ENCODE assay signal across 24 cellular contexts in the genomic region with DNA sequence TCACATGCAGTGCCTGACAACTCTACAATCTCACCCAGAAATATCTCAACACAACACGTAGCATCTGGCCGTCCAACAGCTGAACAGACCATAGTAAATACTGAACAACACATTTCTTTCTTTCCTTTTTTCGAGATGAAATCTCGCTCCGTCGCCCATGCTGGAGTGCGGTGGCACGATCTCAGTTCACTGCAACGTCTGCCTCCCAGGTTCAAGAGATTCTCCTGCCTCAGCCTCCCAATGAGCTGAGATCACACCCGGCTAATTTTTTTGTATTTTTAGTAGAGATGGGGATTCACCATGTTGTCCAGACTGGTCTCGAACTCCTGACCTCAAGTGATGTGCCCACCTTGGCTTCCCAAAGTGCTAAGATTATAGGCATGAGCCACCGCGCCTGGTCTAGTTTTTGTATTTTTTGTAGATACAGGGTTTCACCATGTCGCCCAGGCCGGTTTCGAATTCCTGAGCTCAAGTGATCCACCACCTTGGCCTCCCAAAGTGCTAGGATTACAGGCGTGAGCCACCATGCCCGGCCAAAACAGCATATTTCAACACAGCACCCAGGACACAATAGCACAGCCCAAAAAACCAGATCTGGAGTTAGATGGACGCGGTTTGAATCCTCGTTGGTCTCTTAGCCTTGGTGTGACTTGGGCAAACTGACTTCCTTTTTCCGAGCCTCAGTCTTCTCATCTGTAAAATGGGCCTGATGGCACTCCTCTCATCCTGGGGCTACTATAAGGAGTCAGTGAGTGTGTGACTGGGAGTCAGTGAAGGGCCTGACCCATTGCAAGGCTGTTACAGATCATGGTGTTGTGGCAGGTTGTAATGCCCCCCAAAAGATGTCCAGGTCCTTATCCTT. TPM values are rescaled to one million over a fixed set of nuclear protein-coding genes. Genes with fewer than 3 reads are reported as not detected.
A peak's percentile ranks its signal among the peaks of the same experiment; 100 is the strongest.
DNase-seq lines count a peak whose midpoint lies in the region; ATAC-seq, FAIRE-seq and TF ChIP-seq lines count a peak whose summit lies in the region.
"Had no signal": no experiment of that assay in that cellular context is flagged by ENCODE, and none has a peak within 500 bp of the region (broad histone marks: within the 10 kb centered on the region; RNA-seq: fewer than 3 reads in every experiment).

No MANE protein-coding gene starts in this region.

- H3K9me3 ChIP-seq in A549 = no peaks in the 10 kb centered on the region
- no peaks in the 10 kb centered on the region for H3K9me3 ChIP-seq in CD8-positive, alpha-beta T cell (ENCODE audit: low read length)
- no peaks in the 10 kb centered on the region for H3K9me3 ChIP-seq in K562 (replicated peaks; ENCODE audit: control insufficient read depth, insufficient read depth, low read depth, low read length)
- no peaks in the 10 kb centered on the region for H3K9me3 ChIP-seq in ascending aorta
- no peaks in the 10 kb centered on the region for H3K9me3 ChIP-seq in suprapubic skin
- H3K9me3 ChIP-seq: adrenal gland, prostate gland, thyroid gland had no signal

- H4K20me1 ChIP-seq in K562 (replicated peaks; ENCODE audit: control insufficient read depth, insufficient read depth, low read length) = no peaks in the 10 kb centered on the region

- POLR2A ChIA-PET in A549 (lab: Yijun Ruan, JAX) = no interaction called here
- POLR2A ChIA-PET in CD8-positive, alpha-beta T cell (lab: Charles Lee) = interaction anchor here (1.3 kb wide), 1 partner anchor 143 kb away, joined by 4 read pairs; no protein-coding TSS in a partner anchor
- POLR2A ChIA-PET in K562 (lab: Yijun Ruan, JAX) = no interaction called here

- H3K4me1 ChIP-seq in A549 = peaks cover 18% of the 10 kb centered on the region
- peaks cover 26% of the 10 kb centered on the region for H3K4me1 ChIP-seq in CD8-positive, alpha-beta T cell (ENCODE audit: insufficient read depth, low read length)
- H3K4me1 ChIP-seq in K562 (replicated peaks in 1 of 2; ENCODE audit: control insufficient read depth in 2 of 2, insufficient read depth in 2 of 2, low read length in 2 of 2) = peaks cover 43 to 45% of the 10 kb centered on the region in 2 experiments
- H3K4me1 ChIP-seq in ascending aorta = peaks cover 0 to 8% of the 10 kb centered on the region in 2 donors
- H3K4me1 ChIP-seq in suprapubic skin = peaks cover 6% of the 10 kb centered on the region
- H3K4me1 ChIP-seq: foreskin keratinocyte, prostate gland, thyroid gland had no signal

- TF ChIP-seq RAD21 in A549 (conservative IDR thresholded peaks at IDR 0.05 in 1 of 2, IDR thresholded peaks at IDR 0.05 in 1 of 2) (no peak), K562 (CRISPR knock-in tag; conservative IDR thresholded peaks at IDR 0.05 in 1 of 2, IDR thresholded peaks at IDR 0.05 in 1 of 2) (no peak)

- TF ChIP-seq CTCF in A549 (IDR thresholded peaks at IDR 0.05) (no peak), K562 (IDR thresholded peaks at IDR 0.05 in 2 of 3, conservative IDR thresholded peaks at IDR 0.05 in 1 of 3; ENCODE audit: insufficient read depth in 2 of 3, low read depth in 1 of 3, low read length in 3 of 3) (no peak), foreskin fibroblast (IDR thresholded peaks at IDR 0.05; ENCODE audit: low read depth, low read length) (no peak), ascending aorta (IDR thresholded peaks at IDR 0.05) (no peak), suprapubic skin (IDR thresholded peaks at IDR 0.05) (no peak)
- TF ChIP-seq CTCF in CD8-positive, alpha-beta T cell (IDR thresholded peaks at IDR 0.05) = no peak

- H3K79me2 ChIP-seq in K562 (ENCODE audit: control insufficient read depth, insufficient read depth, low read length) = peaks cover 3% of the 10 kb centered on the region; the same call in 1 of the 3 replicates

- peaks cover 3% of the 10 kb centered on the region for H3K9me1 ChIP-seq in K562 (ENCODE audit: control insufficient read depth, insufficient read depth, low read length)

- FAIRE-seq in A549 (lab: Jason Lieb, UNC) (no peak), K562 (lab: Jason Lieb, UNC) (no peak)
- FAIRE-seq: GM12878 had no signal

- no peak overlapping the region for H3K9ac ChIP-seq in K562 (ENCODE audit: insufficient read depth in 1 of 2, low read depth in 2 of 2, low read length in 2 of 2)

- intact Hi-C loops in CD8-positive, alpha-beta T cell (cut with DNase I, micrococcal nuclease) = loop anchor here in 1 of 2 experiments (2.0 to 10.0 kb wide), 4 partner anchors 50 to 435 kb away; no protein-coding TSS in a partner anchor
- intact Hi-C loops in K562 (cut with micrococcal nuclease) = no loop called here
- intact Hi-C loops in ascending aorta (cut with DNase I) = no loop called here

- WGBS in A549 (ENCODE audit: missing lambda C conversion rate) = 95% methylated on average over 22 of the region's 22 CpGs
- WGBS in K562 (ENCODE audit: insufficient coverage, low coverage, missing lambda C conversion rate) = 96% methylated on average over 20 of the region's 22 CpGs
- 94% methylated on average over 22 of the region's 22 CpGs for WGBS in suprapubic skin

- H3K4me3 Mint-ChIP-seq in CD8-positive, alpha-beta T cell = peak overlapping the region; percentile 58
- H3K4me3 Mint-ChIP-seq: stimulated activated memory B cell treated with anti-CD40 and anti-IgM and Interleukin-4, amounts not matched to agents 10 μg/mL and 1 μg/mL and 100 μg/mL, for 72 hours had no signal

- H3K9me3 Mint-ChIP-seq in CD8-positive, alpha-beta T cell = peaks cover 4% of the 10 kb centered on the region

- H3K27ac ChIP-seq in A549 (no peak overlapping the region), K562 (ENCODE audit: extremely low read depth, low read depth, low read length) (no peak overlapping the region; the same call in 2 of the 3 replicates), ascending aorta (no peak overlapping the region), suprapubic skin (no peak overlapping the region)
- H3K27ac ChIP-seq in CD8-positive, alpha-beta T cell (ENCODE audit: low read depth, low read length) = peak overlapping the region; percentile 63
- H3K27ac ChIP-seq: adrenal gland, epithelial cell of prostate, foreskin keratinocyte, prostate gland, skin epidermis, thyroid gland had no signal

- no TSS peak for BruUV-seq in K562 (replicated peaks; lab: Mats Ljungman, UMichigan)

- CTCF ChIA-PET in A549 (lab: Yijun Ruan, JAX) (interaction anchor here (1.0 to 2.9 kb wide), 3 partner anchors 8 to 182 kb away, joined by 3 to 26 read pairs (median 12); no protein-coding TSS in a partner anchor), K562 (lab: Yijun Ruan, JAX; ENCODE audit: low intra/inter-chr PET ratio) (no interaction called here)
- CTCF ChIA-PET in CD8-positive, alpha-beta T cell (lab: Charles Lee) = no interaction called here

- 0 out of 5 replicates have a peak, but pooled peaks of 1 of the 2 experiments have one; percentile 6 for TF ChIP-seq EP300 in A549 (IDR thresholded peaks at IDR 0.05)
- no peak for TF ChIP-seq EP300 in K562 (IDR thresholded peaks at IDR 0.05; ENCODE audit: low read length)
- TF ChIP-seq EP300 in suprapubic skin (IDR thresholded peaks at IDR 0.05) = no peak

- H3K27me3 ChIP-seq in CD8-positive, alpha-beta T cell (ENCODE audit: insufficient read depth, low read length) = no peaks in the 10 kb centered on the region
- H3K27me3 ChIP-seq in K562 (ENCODE audit: control insufficient read depth in 2 of 2, insufficient read depth in 2 of 2, low read length in 2 of 2) = no peaks in the 10 kb centered on the region
- no peaks in the 10 kb centered on the region for H3K27me3 ChIP-seq in ascending aorta
- no peaks in the 10 kb centered on the region for H3K27me3 ChIP-seq in suprapubic skin
- H3K27me3 ChIP-seq: adrenal gland, foreskin keratinocyte, thyroid gland had no signal

- ATAC-seq in A549 (no peak), K562 (no peak), HG02610 (IDR thresholded peaks at IDR 0.05; ENCODE audit: unreplicated experiment) (no peak)
- ATAC-seq in CD8-positive, alpha-beta T cell = no peak
- ATAC-seq: foreskin keratinocyte; GM12878; stimulated activated memory B cell treated with anti-CD40 and anti-IgM and Interleukin-4, amounts not matched to agents 10 μg/mL and 1 μg/mL and 100 μg/mL, for 72 hours had no signal

- H3K36me3 Mint-ChIP-seq in CD8-positive, alpha-beta T cell = peaks cover 5% of the 10 kb centered on the region

- TF ChIP-seq POLR2A in A549 (IDR thresholded peaks at IDR 0.05; ENCODE audit: low read length) (no peak; the same call in 1 of the 2 replicates), K562 (conservative IDR thresholded peaks at IDR 0.05) (no peak), suprapubic skin (IDR thresholded peaks at IDR 0.05) (no peak)

- H3K36me3 ChIP-seq in CD8-positive, alpha-beta T cell (ENCODE audit: insufficient read depth, low read length) = no peaks in the 10 kb centered on the region
- H3K36me3 ChIP-seq in K562 (ENCODE audit: control insufficient read depth, insufficient read depth, low read length) (0 out of 3 replicates have a peak, but pooled peaks cover 3% of the 10 kb centered on the region), ascending aorta (peaks cover 10 to 26% of the 10 kb centered on the region in 2 donors), suprapubic skin (peaks cover 7% of the 10 kb centered on the region)
- H3K36me3 ChIP-seq: adrenal gland, prostate gland had no signal

- H3K27ac Mint-ChIP-seq in CD8-positive, alpha-beta T cell = peak overlapping the region; percentile 94
- H3K27ac Mint-ChIP-seq: stimulated activated memory B cell treated with anti-CD40 and anti-IgM and Interleukin-4, amounts not matched to agents 10 μg/mL and 1 μg/mL and 100 μg/mL, for 72 hours had no signal

- no peaks in the 10 kb centered on the region for H3K27me3 Mint-ChIP-seq in CD8-positive, alpha-beta T cell (ENCODE audit: low read depth)
- H3K27me3 Mint-ChIP-seq: stimulated activated memory B cell treated with anti-CD40 and anti-IgM and Interleukin-4, amounts not matched to agents 10 μg/mL and 1 μg/mL and 100 μg/mL, for 72 hours had no signal

- H2AFZ ChIP-seq in K562 (ENCODE audit: low read depth, low read length) = no peak overlapping the region

- in situ Hi-C loops in K562 (cut with MboI) = no loop called here

- peaks cover 28% of the 10 kb centered on the region for H3K4me1 Mint-ChIP-seq in CD8-positive, alpha-beta T cell (ENCODE audit: low read depth)

- H3K4me3 ChIP-seq in A549 (no peak overlapping the region), K562 (no peak overlapping the region), foreskin fibroblast (ENCODE audit: low read depth in 1 of 2, low read length in 2 of 2) (no peak overlapping the region), ascending aorta (no peak overlapping the region), suprapubic skin (no peak overlapping the region)
- H3K4me3 ChIP-seq in CD8-positive, alpha-beta T cell (ENCODE audit: low read depth, low read length) = no peak overlapping the region
- H3K4me3 ChIP-seq: adrenal gland, GM12878, prostate gland, skin epidermis, thyroid gland had no signal

- no peak for DNase-seq in A549 (ENCODE audit: low read depth in 1 of 2, low spot score in 1 of 2)
- no peak for DNase-seq in CD8-positive, alpha-beta T cell
- DNase-seq in K562 (ENCODE audit: extremely low read depth in 1 of 4, low spot score in 3 of 4) = no peak
- DNase-seq in mesenteric fat pad (ENCODE audit: low spot score) = peak; percentile 43
- no peak for DNase-seq in foreskin fibroblast
- no peak for DNase-seq in ascending aorta (ENCODE audit: low spot score in 2 of 2)
- DNase-seq in suprapubic skin (ENCODE audit: low spot score in 2 of 2) = no peak
- DNase-seq: activated CD4-positive, alpha-beta T cell treated with anti-CD3 and anti-CD28 coated beads for 1 hour; foreskin keratinocyte; hippocampal formation; Kasumi-1; NCI-H2029 treated with DMSO at 0.1 percent for 48 hours; NCI-H226; OCI-M1; thyroid gland had no signal

- H3K4me2 ChIP-seq in A549 (no peak overlapping the region), K562 (ENCODE audit: insufficient read depth, low read length) (no peak overlapping the region)

RNA-seq across cellular contexts. Expression of gene CYP2A6, which starts 22.6 kb away (rescaled TPM):
- polyA plus RNA-seq in A549 (2011; rRNA removed) = not detected in 2 replicates
- 0.03 TPM in 1 of 2 replicates, not detected in the other for polyA plus RNA-seq in A549 (2012; cell fraction: cytosol; rRNA removed)
- 0.05 TPM in 1 of 2 replicates, not detected in the other for polyA plus RNA-seq in A549 (2012; cell fraction: nucleus; rRNA removed)
- polyA plus RNA-seq in A549 (2017; fragmentation: RNase III; extraction: RNeasy Plus Mini Kit Qiagen cat#74134 plus additional on column Dnase treatment) = not detected in 3 replicates
- not detected in 2 replicates for polyA minus RNA-seq in A549 (2011; rRNA and poly(A)+ RNA removed)
- total RNA-seq in CD8-positive, alpha-beta T cell = not detected
- total RNA-seq in K562 (2011; cell fraction: chromatin; rRNA removed; ENCODE audit: low replicate concordance) = not detected in 2 replicates
- not detected in 2 replicates for total RNA-seq in K562 (2011; cell fraction: nucleolus; rRNA removed)
- total RNA-seq in K562 (2011; cell fraction: nucleoplasm; rRNA removed) = not detected in 2 replicates
- total RNA-seq in K562 (2014; rRNA removed) = not detected in 2 replicates
- not detected in 2 replicates for total RNA-seq in K562 (2014; rRNA removed; fragmentation: Illumina TruSeq; extraction: Trizol)
- total RNA-seq in K562 (2015; rRNA removed; fragmentation: Illumina TruSeq; extraction: Trizol) = not detected in 2 replicates
- 0.31 and 0.65 TPM in 2 replicates for total RNA-seq in K562 (2021)
- polyA plus RNA-seq in K562 (2011; rRNA removed) = not detected in 2 replicates
- polyA plus RNA-seq in K562 (2011; cell fraction: cytosol; rRNA removed) = not detected in 2 replicates
- not detected in 2 replicates for polyA plus RNA-seq in K562 (2011; cell fraction: nucleus; rRNA removed)
- polyA plus RNA-seq in K562 (2012) = not detected in 2 replicates
- polyA plus RNA-seq in K562 (2014; fragmentation: Illumina TruSeq; extraction: Trizol) = not detected in 2 replicates
- not detected for polyA plus RNA-seq in K562 (2014; fragmentation: Nextera tagmentation; extraction: Ambion mirVana)
- not detected in 2 replicates for polyA plus RNA-seq in K562 (2014; rRNA removed)
- polyA minus RNA-seq in K562 (2011; rRNA and poly(A)+ RNA removed) = not detected in 2 replicates
- polyA minus RNA-seq in K562 (2011; cell fraction: cytosol; rRNA and poly(A)+ RNA removed) = not detected in 2 replicates
- not detected in 2 replicates for polyA minus RNA-seq in K562 (2011; cell fraction: nucleus; rRNA and poly(A)+ RNA removed)
- total RNA-seq in mesenteric fat pad = 0.48 TPM
- not detected for total RNA-seq in ascending aorta
- not detected for total RNA-seq in suprapubic skin
- total RNA-seq: dermis microvascular lymphatic vessel endothelial cell, foreskin keratinocyte, mononuclear cell, thyroid gland had no signal
- polyA plus RNA-seq: foreskin keratinocyte, GM12878 had no signal

RNA-seq across cellular contexts. Expression of gene EGLN2, which starts 28.6 kb away (rescaled TPM):
- polyA plus RNA-seq in A549 (2011; rRNA removed) (34.7 and 45.5 TPM in 2 replicates), A549 (2017; fragmentation: RNase III; extraction: RNeasy Plus Mini Kit Qiagen cat#74134 plus additional on column Dnase treatment) (79.2 to 81.4 TPM (median 80.3 TPM) in 3 replicates), K562 (2011; rRNA removed) (41.1 and 52.0 TPM in 2 replicates), K562 (2014; fragmentation: Illumina TruSeq; extraction: Trizol) (65.7 and 78.9 TPM in 2 replicates), K562 (2014; fragmentation: Nextera tagmentation; extraction: Ambion mirVana) (10 to 100 TPM in 1 of 2 experiments, 1 to 10 TPM in 1; 9.6 to 19.1 TPM), K562 (2014; rRNA removed) (81.3 and 92.5 TPM in 2 replicates)
- 107 and 141 TPM in 2 replicates for polyA plus RNA-seq in A549 (2012; cell fraction: cytosol; rRNA removed)
- 199 and 212 TPM in 2 replicates for polyA plus RNA-seq in A549 (2012; cell fraction: nucleus; rRNA removed)
- polyA minus RNA-seq in A549 (2011; rRNA and poly(A)+ RNA removed) = 72.7 and 78.7 TPM in 2 replicates
- 100 to 1,000 TPM; 137 to 138 TPM for total RNA-seq in CD8-positive, alpha-beta T cell
- 63.0 and 140 TPM in 2 replicates for total RNA-seq in K562 (2011; cell fraction: chromatin; rRNA removed; ENCODE audit: low replicate concordance)
- 93.6 and 96.2 TPM in 2 replicates for total RNA-seq in K562 (2011; cell fraction: nucleolus; rRNA removed)
- 80.4 and 98.4 TPM in 2 replicates for total RNA-seq in K562 (2011; cell fraction: nucleoplasm; rRNA removed)
- total RNA-seq in K562 (2014; rRNA removed) (104 and 120 TPM in 2 replicates), K562 (2014; rRNA removed; fragmentation: Illumina TruSeq; extraction: Trizol) (51.2 and 71.0 TPM in 2 replicates), K562 (2015; rRNA removed; fragmentation: Illumina TruSeq; extraction: Trizol) (92.0 and 92.9 TPM in 2 replicates), K562 (2021) (111 and 114 TPM in 2 replicates), mesenteric fat pad (113 TPM), ascending aorta (149 TPM), suprapubic skin (10 to 100 TPM; 31.5 to 51.2 (median 37.6) TPM)
- 56.6 and 123 TPM in 2 replicates for polyA plus RNA-seq in K562 (2011; cell fraction: cytosol; rRNA removed)
- 86.2 and 132 TPM in 2 replicates for polyA plus RNA-seq in K562 (2011; cell fraction: nucleus; rRNA removed)
- 87.1 and 100 TPM in 2 replicates for polyA plus RNA-seq in K562 (2012)
- 18.5 and 29.1 TPM in 2 replicates for polyA minus RNA-seq in K562 (2011; rRNA and poly(A)+ RNA removed)
- 35.9 and 41.9 TPM in 2 replicates for polyA minus RNA-seq in K562 (2011; cell fraction: cytosol; rRNA and poly(A)+ RNA removed)
- polyA minus RNA-seq in K562 (2011; cell fraction: nucleus; rRNA and poly(A)+ RNA removed) = 31.8 and 35.2 TPM in 2 replicates

RNA-seq across cellular contexts. Expression of gene RAB4B, which starts 49.6 kb away (rescaled TPM):
- polyA plus RNA-seq in A549 (2011; rRNA removed) (20.7 and 25.0 TPM in 2 replicates), A549 (2017; fragmentation: RNase III; extraction: RNeasy Plus Mini Kit Qiagen cat#74134 plus additional on column Dnase treatment) (17.1 to 23.3 TPM (median 22.9 TPM) in 3 replicates), K562 (2011; rRNA removed) (11.7 and 14.6 TPM in 2 replicates), K562 (2014; fragmentation: Illumina TruSeq; extraction: Trizol) (9.0 and 14.6 TPM in 2 replicates), K562 (2014; fragmentation: Nextera tagmentation; extraction: Ambion mirVana) (under 1 TPM; 0.28 to 0.92 TPM), K562 (2014; rRNA removed) (20.4 and 20.9 TPM in 2 replicates)
- polyA plus RNA-seq in A549 (2012; cell fraction: cytosol; rRNA removed) = 30.0 and 35.6 TPM in 2 replicates
- polyA plus RNA-seq in A549 (2012; cell fraction: nucleus; rRNA removed) = 39.3 and 46.0 TPM in 2 replicates
- polyA minus RNA-seq in A549 (2011; rRNA and poly(A)+ RNA removed) = 6.9 and 13.6 TPM in 2 replicates
- 10 to 100 TPM; 19.9 to 21.3 TPM for total RNA-seq in CD8-positive, alpha-beta T cell
- total RNA-seq in K562 (2011; cell fraction: chromatin; rRNA removed; ENCODE audit: low replicate concordance) = 17.4 and 18.8 TPM in 2 replicates
- total RNA-seq in K562 (2011; cell fraction: nucleolus; rRNA removed) = 12.3 and 13.6 TPM in 2 replicates
- 11.1 and 23.1 TPM in 2 replicates for total RNA-seq in K562 (2011; cell fraction: nucleoplasm; rRNA removed)
- total RNA-seq in K562 (2014; rRNA removed) (11.9 and 14.8 TPM in 2 replicates), K562 (2014; rRNA removed; fragmentation: Illumina TruSeq; extraction: Trizol) (1.9 and 4.2 TPM in 2 replicates), K562 (2015; rRNA removed; fragmentation: Illumina TruSeq; extraction: Trizol) (7.7 and 9.2 TPM in 2 replicates), K562 (2021) (15.4 and 15.6 TPM in 2 replicates), mesenteric fat pad (26.9 TPM), ascending aorta (56.8 TPM), suprapubic skin (10 to 100 TPM; 12.4 to 20.7 (median 17.0) TPM)
- 24.7 and 32.5 TPM in 2 replicates for polyA plus RNA-seq in K562 (2011; cell fraction: cytosol; rRNA removed)
- 23.7 and 28.9 TPM in 2 replicates for polyA plus RNA-seq in K562 (2011; cell fraction: nucleus; rRNA removed)
- 15.9 and 29.9 TPM in 2 replicates for polyA plus RNA-seq in K562 (2012)
- 2.0 and 2.6 TPM in 2 replicates for polyA minus RNA-seq in K562 (2011; rRNA and poly(A)+ RNA removed)
- 2.4 and 3.2 TPM in 2 replicates for polyA minus RNA-seq in K562 (2011; cell fraction: cytosol; rRNA and poly(A)+ RNA removed)
- polyA minus RNA-seq in K562 (2011; cell fraction: nucleus; rRNA and poly(A)+ RNA removed) = 1.8 and 3.1 TPM in 2 replicates

RNA-seq across cellular contexts. Expression of gene MIA, which starts 52.3 kb away (rescaled TPM):
- polyA plus RNA-seq in A549 (2011; rRNA removed) (not detected in 2 replicates), A549 (2017; fragmentation: RNase III; extraction: RNeasy Plus Mini Kit Qiagen cat#74134 plus additional on column Dnase treatment) (not detected in 3 replicates), K562 (2011; rRNA removed) (not detected in 2 replicates), K562 (2014; fragmentation: Illumina TruSeq; extraction: Trizol) (not detected in 2 replicates), K562 (2014; fragmentation: Nextera tagmentation; extraction: Ambion mirVana) (not detected), K562 (2014; rRNA removed) (0.21 and 1.1 TPM in 2 replicates)
- polyA plus RNA-seq in A549 (2012; cell fraction: cytosol; rRNA removed) = not detected in 2 replicates
- 0.48 and 2.0 TPM in 2 replicates for polyA plus RNA-seq in A549 (2012; cell fraction: nucleus; rRNA removed)
- polyA minus RNA-seq in A549 (2011; rRNA and poly(A)+ RNA removed) = 1.8 TPM in 1 of 2 replicates, not detected in the other
- not detected for total RNA-seq in CD8-positive, alpha-beta T cell
- 2.7 and 4.0 TPM in 2 replicates for total RNA-seq in K562 (2011; cell fraction: chromatin; rRNA removed; ENCODE audit: low replicate concordance)
- total RNA-seq in K562 (2011; cell fraction: nucleolus; rRNA removed) = not detected in 2 replicates
- not detected in 2 replicates for total RNA-seq in K562 (2011; cell fraction: nucleoplasm; rRNA removed)
- total RNA-seq in K562 (2014; rRNA removed) (not detected in 2 replicates), K562 (2014; rRNA removed; fragmentation: Illumina TruSeq; extraction: Trizol) (not detected in 2 replicates), K562 (2015; rRNA removed; fragmentation: Illumina TruSeq; extraction: Trizol) (not detected in 2 replicates), K562 (2021) (not detected in 2 replicates), mesenteric fat pad (not detected), ascending aorta (not detected), suprapubic skin (10 to 100 TPM in 2 of 4 donors, 1 to 10 TPM in 2; 4.8 to 15.1 (median 9.9) TPM)
- polyA plus RNA-seq in K562 (2011; cell fraction: cytosol; rRNA removed) = not detected in 2 replicates
- polyA plus RNA-seq in K562 (2011; cell fraction: nucleus; rRNA removed) = 0.74 TPM in 1 of 2 replicates, not detected in the other
- polyA plus RNA-seq in K562 (2012) = 0.93 TPM in 1 of 2 replicates, not detected in the other
- polyA minus RNA-seq in K562 (2011; rRNA and poly(A)+ RNA removed) = not detected in 2 replicates
- polyA minus RNA-seq in K562 (2011; cell fraction: cytosol; rRNA and poly(A)+ RNA removed) = not detected in 2 replicates
- not detected in 2 replicates for polyA minus RNA-seq in K562 (2011; cell fraction: nucleus; rRNA and poly(A)+ RNA removed)
- total RNA-seq: dermis microvascular lymphatic vessel endothelial cell, mononuclear cell, thyroid gland had no signal

RNA-seq across cellular contexts. Expression of gene CYP2A7, which starts 54.4 kb away (rescaled TPM):
- not detected in 2 replicates for polyA plus RNA-seq in A549 (2011; rRNA removed)
- not detected in 2 replicates for polyA plus RNA-seq in A549 (2012; cell fraction: cytosol; rRNA removed)
- polyA plus RNA-seq in A549 (2012; cell fraction: nucleus; rRNA removed) = not detected in 2 replicates
- polyA plus RNA-seq in A549 (2017; fragmentation: RNase III; extraction: RNeasy Plus Mini Kit Qiagen cat#74134 plus additional on column Dnase treatment) = not detected in 3 replicates
- polyA minus RNA-seq in A549 (2011; rRNA and poly(A)+ RNA removed) = not detected in 2 replicates
- not detected for total RNA-seq in CD8-positive, alpha-beta T cell
- not detected in 2 replicates for total RNA-seq in K562 (2011; cell fraction: chromatin; rRNA removed; ENCODE audit: low replicate concordance)
- total RNA-seq in K562 (2011; cell fraction: nucleolus; rRNA removed) = not detected in 2 replicates
- not detected in 2 replicates for total RNA-seq in K562 (2011; cell fraction: nucleoplasm; rRNA removed)
- not detected in 2 replicates for total RNA-seq in K562 (2014; rRNA removed)
- total RNA-seq in K562 (2014; rRNA removed; fragmentation: Illumina TruSeq; extraction: Trizol) = not detected in 2 replicates
- not detected in 2 replicates for total RNA-seq in K562 (2015; rRNA removed; fragmentation: Illumina TruSeq; extraction: Trizol)
- 0.22 TPM in 1 of 2 replicates, not detected in the other for total RNA-seq in K562 (2021)
- not detected in 2 replicates for polyA plus RNA-seq in K562 (2011; rRNA removed)
- polyA plus RNA-seq in K562 (2011; cell fraction: cytosol; rRNA removed) = not detected in 2 replicates
- polyA plus RNA-seq in K562 (2011; cell fraction: nucleus; rRNA removed) = not detected in 2 replicates
- not detected in 2 replicates for polyA plus RNA-seq in K562 (2012)
- polyA plus RNA-seq in K562 (2014; fragmentation: Illumina TruSeq; extraction: Trizol) = not detected in 2 replicates
- not detected for polyA plus RNA-seq in K562 (2014; fragmentation: Nextera tagmentation; extraction: Ambion mirVana)
- not detected in 2 replicates for polyA plus RNA-seq in K562 (2014; rRNA removed)
- not detected in 2 replicates for polyA minus RNA-seq in K562 (2011; rRNA and poly(A)+ RNA removed)
- not detected in 2 replicates for polyA minus RNA-seq in K562 (2011; cell fraction: cytosol; rRNA and poly(A)+ RNA removed)
- polyA minus RNA-seq in K562 (2011; cell fraction: nucleus; rRNA and poly(A)+ RNA removed) = not detected in 2 replicates
- total RNA-seq in mesenteric fat pad = not detected
- not detected for total RNA-seq in ascending aorta
- not detected for total RNA-seq in suprapubic skin
- total RNA-seq: adrenal gland, dermis microvascular lymphatic vessel endothelial cell, foreskin keratinocyte, GM12878, mononuclear cell, prostate gland, thyroid gland had no signal
- polyA plus RNA-seq: adrenal gland, foreskin keratinocyte, GM12878 had no signal

Comparison
In these comparisons a context has a peak if more than half of its experiments do, and no peak if none do; other contexts are left out.
1. Of the 35 proteins assayed by ChIP-seq in both K562 and A549: peak only in K562: CHD4 and HDAC2; only in A549: none; in both: KDM1A and RCOR1; in neither: 30; mixed calls (peak in some experiments, not most) for 1.